8 cellular contexts compared by ENCODE assay signal in genomic region chr1:225474986-225475820, GRCh38.
DNase-seq lines count a peak whose midpoint lies in the region; ATAC-seq and FAIRE-seq lines count a peak whose summit lies in the region.

No MANE protein-coding gene starts in this region.

- peak; percentile 60 for FAIRE-seq in GM18507 (lab: Jason Lieb, UNC)

- H3K9me3 Mint-ChIP-seq in central memory CD8-positive, alpha-beta T cell = no peaks in the 10 kb centered on the region

- H3K27me3 Mint-ChIP-seq in central memory CD8-positive, alpha-beta T cell = no peaks in the 10 kb centered on the region

- no peak overlapping the region for H3K4me3 Mint-ChIP-seq in central memory CD8-positive, alpha-beta T cell

- peaks cover 13% of the 10 kb centered on the region for H3K4me1 Mint-ChIP-seq in central memory CD8-positive, alpha-beta T cell

- peak; percentile 59 for ATAC-seq in HG02981 (IDR thresholded peaks at IDR 0.05; ENCODE audit: unreplicated experiment)
- peak; percentile 72 to 73 for ATAC-seq in activated CD4-positive, CD25-positive, alpha-beta regulatory T cell treated with anti-CD3 and anti-CD28 coated beads, Interleukin-2, amount 50 U/mL, for 24 hours
- peak; percentile 54 for ATAC-seq in central memory CD8-positive, alpha-beta T cell (replicated peaks; ENCODE audit: extremely low read depth, poor library complexity, severe bottlenecking)

- no peaks in the 10 kb centered on the region for H3K36me3 Mint-ChIP-seq in central memory CD8-positive, alpha-beta T cell (ENCODE audit: insufficient read depth)

- DNase-seq in 8988T (peak; percentile 87), GM18507 (ENCODE audit: extremely low spot score, insufficient read length, low read depth) (peak; percentile 71), NCI-H2107 (lab: John Stamatoyannopoulos, UW) (peak; percentile 85), kidney glomerular epithelial cell (lab: John Stamatoyannopoulos, UW) (peak; percentile 63)
- DNase-seq in central memory CD8-positive, alpha-beta T cell (ENCODE audit: low spot score in 2 of 2) = peak; percentile 61 to 74
- peak; percentile 54 for DNase-seq in stimulated activated CD4-positive, alpha-beta T cell treated with anti-CD3 and anti-CD28 coated beads, Interleukin-1b, Interleukin-23, amount 100 ng/mL, for 48 hours

- H3K27ac Mint-ChIP-seq in central memory CD8-positive, alpha-beta T cell (ENCODE audit: low read depth) = no peak overlapping the region

Comparison
In these comparisons a context has a peak if more than half of its experiments do, and no peak if none do; other contexts are left out.
1. Peak in every context shown above with its lines: DNase-seq and ATAC-seq.